In the genomic region with DNA sequence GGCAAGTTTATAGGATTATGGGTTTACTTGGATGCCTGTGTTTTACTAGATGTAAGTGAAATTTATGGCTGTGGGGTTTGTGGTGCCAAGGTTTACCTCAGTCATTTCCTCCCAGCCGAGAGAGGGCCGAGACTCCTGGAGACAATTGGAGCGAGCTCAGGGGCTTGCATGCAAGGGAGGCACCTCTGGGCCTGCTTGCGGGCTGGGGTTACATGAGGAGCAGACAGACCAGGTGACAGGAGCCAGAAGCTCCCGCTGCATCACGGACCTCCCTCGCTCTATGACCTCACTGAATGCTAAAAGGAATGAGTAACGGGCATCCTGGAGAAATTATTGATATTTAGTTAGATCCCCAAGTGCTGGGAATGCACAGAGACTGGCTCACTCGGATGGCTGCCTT, we compare ENCODE assay signal across 16 cellular contexts.
"Had no signal": no experiment of that assay in that cellular context is flagged by ENCODE, and none has a peak within 500 bp of the region (broad histone marks: within the 10 kb centered on the region; RNA-seq: fewer than 3 reads in every experiment).

No MANE protein-coding gene starts in this region.

- ATAC-seq: activated CD4-positive, alpha-beta T cell treated with anti-CD3 and anti-CD28 coated beads for 36 hours; effector memory CD8-positive, alpha-beta T cell; left lung; upper lobe of right lung had no signal

- H3K9me3 ChIP-seq: left lung, upper lobe of right lung had no signal

- H3K36me3 ChIP-seq: left lung, upper lobe of right lung had no signal

- H3K4me3 ChIP-seq: left lung, upper lobe of right lung had no signal

- H3K27ac ChIP-seq: left lung, upper lobe of right lung, VCaP had no signal

- DNase-seq: activated CD4-positive, alpha-beta memory T cell treated with anti-CD3 and anti-CD28 coated beads for 36 hours; activated CD4-positive, alpha-beta T cell treated with anti-CD3 and anti-CD28 coated beads for 36 hours; activated T-cell treated with anti-CD3 and anti-CD28 coated beads for 4 hours; dermis blood vessel endothelial cell; effector memory CD8-positive, alpha-beta T cell; foreskin fibroblast; hypothalamus; islet precursor cell; left lung; nucleus accumbens; stimulated activated CD4-positive, alpha-beta T cell treated with anti-CD3 and anti-CD28 coated beads, Interleukin-12 subunit alpha, Interleukin-12 subunit beta, amount 100 ng/mL, for 4 hours; stimulated activated CD4-positive, alpha-beta T cell treated with anti-CD3 and anti-CD28 coated beads, Interleukin-1b, Interleukin-23, amount 100 ng/mL, for 48 hours; stimulated activated CD8-positive, alpha-beta memory T cell treated with anti-CD3 and anti-CD28 coated beads, Interleukin-4, amount 100 ng/mL, for 48 hours; stimulated activated naive CD4-positive, alpha-beta T cell; upper lobe of right lung had no signal

- H3K27me3 ChIP-seq: left lung, upper lobe of right lung had no signal

- H3K4me1 ChIP-seq: left lung, upper lobe of right lung had no signal
